In the genomic region with DNA sequence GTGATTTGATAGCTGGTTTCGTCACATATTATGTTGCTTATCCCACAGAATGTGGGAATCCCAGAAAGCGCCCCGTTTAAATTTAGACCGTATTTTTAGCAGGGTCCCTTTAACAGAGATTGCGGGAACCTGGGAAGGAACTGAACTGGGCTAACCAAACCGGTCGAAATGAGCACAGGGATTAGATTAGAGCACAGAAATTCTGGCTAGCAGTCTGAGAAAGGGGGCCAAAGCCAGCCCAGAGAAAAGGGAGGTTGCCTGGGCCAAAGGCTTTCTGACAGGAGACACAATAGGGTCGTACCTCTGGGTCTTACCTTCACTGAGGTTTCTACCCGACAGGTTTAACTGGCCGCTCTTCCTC, we compare ENCODE assay signal across 8 cellular contexts.
DNase-seq lines count a peak whose midpoint lies in the region; ATAC-seq and TF ChIP-seq lines count a peak whose summit lies in the region.

No MANE protein-coding gene starts in this region.

- H3K36me3 Mint-ChIP-seq in stimulated activated memory B cell treated with anti-CD40 and anti-IgM and Interleukin-4, amounts not matched to agents 10 μg/mL and 1 μg/mL and 100 μg/mL, for 72 hours: peaks cover 6% of the 10 kb centered on the region

- DNase-seq in DMS53 treated with DMSO at 0.1 percent for 48 hours (lab: John Stamatoyannopoulos, UW; ENCODE audit: unreplicated experiment) (peak; percentile 63), DMS53 (lab: John Stamatoyannopoulos, UW) (no peak), hepatic stellate cell (ENCODE audit: low spot score) (peak; percentile 11), T1000 (lab: John Stamatoyannopoulos, UW) (no peak), middle frontal gyrus (ENCODE audit: extremely low spot score, low spot score) (no peak)

- peak overlapping the region; percentile 97 for H3K27ac Mint-ChIP-seq in stimulated activated memory B cell treated with anti-CD40 and anti-IgM and Interleukin-4, amounts not matched to agents 10 μg/mL and 1 μg/mL and 100 μg/mL, for 72 hours

- peak overlapping the region; percentile 97 for H3K4me3 Mint-ChIP-seq in stimulated activated memory B cell treated with anti-CD40 and anti-IgM and Interleukin-4, amounts not matched to agents 10 μg/mL and 1 μg/mL and 100 μg/mL, for 72 hours

- peak; percentile 31 for ATAC-seq in HG02870 (IDR thresholded peaks at IDR 0.05; ENCODE audit: unreplicated experiment)
- ATAC-seq in stimulated activated memory B cell treated with anti-CD40 and anti-IgM and Interleukin-4, amounts not matched to agents 10 μg/mL and 1 μg/mL and 100 μg/mL, for 72 hours: peak; percentile 55

- no peaks in the 10 kb centered on the region for H3K27me3 Mint-ChIP-seq in stimulated activated memory B cell treated with anti-CD40 and anti-IgM and Interleukin-4, amounts not matched to agents 10 μg/mL and 1 μg/mL and 100 μg/mL, for 72 hours

- TF ChIP-seq CTCF in WI38 (IDR thresholded peaks at IDR 0.05; ENCODE audit: low read depth, low read length): no peak

- H3K9me3 Mint-ChIP-seq in stimulated activated memory B cell treated with anti-CD40 and anti-IgM and Interleukin-4, amounts not matched to agents 10 μg/mL and 1 μg/mL and 100 μg/mL, for 72 hours: no peaks in the 10 kb centered on the region

- peak overlapping the region; percentile 99 for H3K4me3 ChIP-seq in WI38 (ENCODE audit: low read depth, low read length)

- H3K4me1 Mint-ChIP-seq in stimulated activated memory B cell treated with anti-CD40 and anti-IgM and Interleukin-4, amounts not matched to agents 10 μg/mL and 1 μg/mL and 100 μg/mL, for 72 hours: peaks cover 48% of the 10 kb centered on the region

Comparison
In these comparisons a context has a peak if more than half of its experiments do, and no peak if none do; other contexts are left out.
1. DNase-seq: peak in DMS53 treated with DMSO at 0.1 percent for 48 hours (single experiment) and hepatic stellate cell (single experiment); none in DMS53 (single experiment), T1000 (single experiment) and middle frontal gyrus (single experiment).